In genomic region chr17:67359960-67360817, GRCh38 we compare ENCODE assay signal across 1 cellular context.
TF ChIP-seq lines count a peak whose summit lies in the region.

No MANE protein-coding gene starts in this region.

TF ChIP-seq in K562, 482 proteins besides CTCF, POLR2A, EP300 and RAD21:
- TF ChIP-seq BCLAF1 (IDR thresholded peaks at IDR 0.05; ENCODE audit: borderline replicate concordance in 1 of 2, control insufficient read depth in 1 of 2, low read depth in 2 of 2, low read length in 1 of 2) = no peak
- no peak for TF ChIP-seq CEBPG (CRISPR knock-in tag; IDR thresholded peaks at IDR 0.05)
- TF ChIP-seq CEBPG (tag; conservative IDR thresholded peaks at IDR 0.05 in 1 of 2, IDR thresholded peaks at IDR 0.05 in 1 of 2) = peak; percentile 28 to 61; a peak in 2 of 4 replicates
- peak; percentile 68 for TF ChIP-seq ATF3 (IDR thresholded peaks at IDR 0.05)
- no peak for TF ChIP-seq ATF3 (CRISPR knock-in tag; conservative IDR thresholded peaks at IDR 0.05)
- TF ChIP-seq CEBPB (tag; IDR thresholded peaks at IDR 0.05) = 0 out of 2 replicates have a peak, but pooled peaks have one; percentile 16
- no peak for TF ChIP-seq RNF219 (CRISPR knock-in tag; IDR thresholded peaks at IDR 0.05)
- no peak for TF ChIP-seq ZBED1 (IDR thresholded peaks at IDR 0.05)
- TF ChIP-seq TFE3 (CRISPR knock-in tag; IDR thresholded peaks at IDR 0.05) = peak; percentile 65
- peak; percentile 56; the same call in 1 of the 2 replicates for TF ChIP-seq HMBOX1 (IDR thresholded peaks at IDR 0.05)
- TF ChIP-seq RBFOX2 (IDR thresholded peaks at IDR 0.05; ENCODE audit: low read depth, low read length) = no peak
- TF ChIP-seq ESRRA (IDR thresholded peaks at IDR 0.05; ENCODE audit: borderline replicate concordance, low read depth) = peak; percentile 90
- TF ChIP-seq ZNF398 (CRISPR knock-in tag; IDR thresholded peaks at IDR 0.05) = no peak
- TF ChIP-seq LEF1 (IDR thresholded peaks at IDR 0.05) = peak; percentile 60; the same call in 1 of the 2 replicates
- TF ChIP-seq TAL1 (IDR thresholded peaks at IDR 0.05) = no peak
- TF ChIP-seq TOE1 (IDR thresholded peaks at IDR 0.05; ENCODE audit: borderline replicate concordance) = 0 out of 2 replicates have a peak, but pooled peaks have one; percentile 43
- no peak for TF ChIP-seq TOE1 (CRISPR knock-in tag; IDR thresholded peaks at IDR 0.05; ENCODE audit: borderline replicate concordance, low read depth)
- TF ChIP-seq RFX1 (IDR thresholded peaks at IDR 0.05) = peak; percentile 76
- 0 out of 2 replicates have a peak, but pooled peaks have one; percentile 7 for TF ChIP-seq NFIC (IDR thresholded peaks at IDR 0.05)
